In genomic region chr9:93256878-93257807, GRCh38 we compare ENCODE assay signal across 17 cellular contexts.
A peak's percentile ranks its signal among the peaks of the same experiment; 100 is the strongest.
DNase-seq lines count a peak whose midpoint lies in the region; ATAC-seq and TF ChIP-seq lines count a peak whose summit lies in the region.
"Had no signal": no experiment of that assay in that cellular context is flagged by ENCODE, and none has a peak within 500 bp of the region (broad histone marks: within the 10 kb centered on the region; RNA-seq: fewer than 3 reads in every experiment).

No MANE protein-coding gene starts in this region.

- no peaks in the 10 kb centered on the region for H3K4me1 ChIP-seq in neural progenitor cell

- H3K27ac Mint-ChIP-seq in neural progenitor cell, result peak overlapping the region; percentile 54
- H3K27ac Mint-ChIP-seq: B cell, immature natural killer cell had no signal

- DNase-seq in Right ventricle myocardium inferior (ENCODE audit: missing footprints) (peak; percentile 55), left cardiac atrium (no peak), coronary artery (ENCODE audit: low spot score) (peak; percentile 64), neural progenitor cell (ENCODE audit: low spot score) (no peak), ureter (ENCODE audit: low spot score) (peak; percentile 37), NCI-H187 treated with DMSO at 0.1 percent for 48 hours (lab: John Stamatoyannopoulos, UW) (no peak)
- DNase-seq: activated CD4-positive, alpha-beta T cell treated with anti-CD3 and anti-CD28 coated beads for 4 hours; Calu3; dermis blood vessel endothelial cell; immature natural killer cell; midbrain; NCI-H446 treated with DMSO at 0.1 percent for 48 hours had no signal

- H3K9me3 ChIP-seq in neural progenitor cell (ENCODE audit: low read depth), result no peaks in the 10 kb centered on the region
- H3K9me3 ChIP-seq: neutrophil had no signal

- no peak overlapping the region for H3K9ac ChIP-seq in neural progenitor cell

- H3K4me2 ChIP-seq in neural progenitor cell, result no peak overlapping the region

- intact Hi-C loops in Right ventricle myocardium inferior (cut with DNase I), result no loop called here
- intact Hi-C loops in left cardiac atrium (cut with DNase I), result no loop called here

- H3K27ac ChIP-seq in coronary artery (no peak overlapping the region), neural progenitor cell (no peak overlapping the region)
- H3K27ac ChIP-seq: neutrophil had no signal

- H3K27me3 ChIP-seq in neural progenitor cell, result no peaks in the 10 kb centered on the region

- H3K9me3 Mint-ChIP-seq in neural progenitor cell, result no peaks in the 10 kb centered on the region
- H3K9me3 Mint-ChIP-seq: immature natural killer cell had no signal

- peaks cover 16% of the 10 kb centered on the region for H3K4me1 Mint-ChIP-seq in neural progenitor cell
- H3K4me1 Mint-ChIP-seq: B cell had no signal

- H3K27me3 Mint-ChIP-seq in neural progenitor cell (ENCODE audit: insufficient read depth, low read depth), result peaks cover 2% of the 10 kb centered on the region
- H3K27me3 Mint-ChIP-seq: B cell had no signal

- H4K20me1 ChIP-seq in neural progenitor cell (ENCODE audit: low read depth), result no peaks in the 10 kb centered on the region

- H3K4me3 ChIP-seq in coronary artery (no peak overlapping the region), neural progenitor cell (no peak overlapping the region)

- no peak for TF ChIP-seq CTCF in coronary artery (IDR thresholded peaks at IDR 0.05)
- TF ChIP-seq CTCF in neural progenitor cell (IDR thresholded peaks at IDR 0.05), result no peak

- H3K79me2 ChIP-seq in neural progenitor cell (ENCODE audit: low read depth), result no peaks in the 10 kb centered on the region

- H3K4me3 Mint-ChIP-seq in neural progenitor cell, result no peak overlapping the region
- H3K4me3 Mint-ChIP-seq: B cell, immature natural killer cell had no signal

- no peak overlapping the region for H2AFZ ChIP-seq in neural progenitor cell (replicated peaks)

- no peaks in the 10 kb centered on the region for H3F3A ChIP-seq in neural progenitor cell (ENCODE audit: low read depth)

- peaks cover 8% of the 10 kb centered on the region for H3K36me3 Mint-ChIP-seq in neural progenitor cell
- H3K36me3 Mint-ChIP-seq: immature natural killer cell had no signal

- ATAC-seq in Right ventricle myocardium inferior, result no peak
- no peak for ATAC-seq in left cardiac atrium
- no peak for ATAC-seq in GM21576 (IDR thresholded peaks at IDR 0.05; ENCODE audit: unreplicated experiment)
- ATAC-seq in HG02642 (IDR thresholded peaks at IDR 0.05; ENCODE audit: poor library complexity, unreplicated experiment), result no peak
- ATAC-seq: esophagus mucosa had no signal

- H3K36me3 ChIP-seq in neural progenitor cell, result no peaks in the 10 kb centered on the region
- H3K36me3 ChIP-seq: neutrophil had no signal

Comparison
In these comparisons a context has a peak if more than half of its experiments do, and no peak if none do; other contexts are left out.
1. DNase-seq: peak in Right ventricle myocardium inferior (single experiment), coronary artery (single experiment) and ureter (single experiment); none in left cardiac atrium (single experiment), neural progenitor cell (single experiment) and NCI-H187 treated with DMSO at 0.1 percent for 48 hours (single experiment).